In genomic region chr2:237591021-237591370, GRCh38 we compare ENCODE assay signal across 9 cellular contexts.
A peak's percentile ranks its signal among the peaks of the same experiment; 100 is the strongest.
DNase-seq lines count a peak whose midpoint lies in the region; ATAC-seq and TF ChIP-seq lines count a peak whose summit lies in the region.
"Had no signal": no experiment of that assay in that cellular context is flagged by ENCODE, and none has a peak within 500 bp of the region (broad histone marks: within the 10 kb centered on the region; RNA-seq: fewer than 3 reads in every experiment).

No MANE protein-coding gene starts in this region.

- no peaks in the 10 kb centered on the region for H3K9me3 Mint-ChIP-seq in nephron

- peak overlapping the region; percentile 38 to 89 (median 60) for H3K27ac Mint-ChIP-seq in nephron

- peaks cover 3% of the 10 kb centered on the region for H3K36me3 Mint-ChIP-seq in nephron (ENCODE audit: low read depth)

- H3K27me3 Mint-ChIP-seq in nephron (ENCODE audit: low read depth): peaks cover 4% of the 10 kb centered on the region

- ATAC-seq in GM19035 (IDR thresholded peaks at IDR 0.05; ENCODE audit: unreplicated experiment) (no peak), HG03457 (IDR thresholded peaks at IDR 0.05; ENCODE audit: unreplicated experiment) (no peak)

- DNase-seq in DMS53 treated with DMSO at 0.1 percent for 48 hours (lab: John Stamatoyannopoulos, UW; ENCODE audit: unreplicated experiment): peak; percentile 95
- DNase-seq in NCI-H226: peak; percentile 67
- DNase-seq in epithelial cell of prostate (ENCODE audit: low read depth, low spot score): no peak
- DNase-seq in NCI-H446 (lab: John Stamatoyannopoulos, UW): no peak
- DNase-seq in GM10266 (ENCODE audit: extremely low spot score): no peak
- DNase-seq: effector memory CD4-positive, alpha-beta T cell had no signal

- H3K4me3 Mint-ChIP-seq in nephron: peak overlapping the region in 2 of 3 experiments; percentile 14 to 46

- no peak for TF ChIP-seq CTCF in nephron (IDR thresholded peaks at IDR 0.05; ENCODE audit: unreplicated experiment in 3 of 3)
- TF ChIP-seq CTCF in GM10266 (IDR thresholded peaks at IDR 0.05; ENCODE audit: control insufficient read depth, insufficient read depth, low read depth, missing control alignments): no peak

- peak overlapping the region; percentile 69 for H3K27ac ChIP-seq in epithelial cell of prostate

- H3K4me1 Mint-ChIP-seq in nephron: peaks cover 49% of the 10 kb centered on the region

Comparison
In these comparisons a context has a peak if more than half of its experiments do, and no peak if none do; other contexts are left out.
1. DNase-seq: peak in DMS53 treated with DMSO at 0.1 percent for 48 hours (single experiment) and NCI-H226 (single experiment); none in epithelial cell of prostate (single experiment), NCI-H446 (0 of 2) and GM10266 (single experiment).